Comparison of ENCODE assay signal across 8 cellular contexts in genomic region chrX:44872319-44872816, GRCh38. TPM values are rescaled to one million over a fixed set of nuclear protein-coding genes. Genes with fewer than 3 reads are reported as not detected.
DNase-seq lines count a peak whose midpoint lies in the region; ATAC-seq and TF ChIP-seq lines count a peak whose summit lies in the region.

No MANE protein-coding gene starts in this region.

- no peaks in the 10 kb centered on the region for H4K20me1 ChIP-seq in mammary epithelial cell (ENCODE audit: insufficient read depth, low read length)

- CTCF ChIA-PET in AG04449 (lab: Yijun Ruan, JAX) = no interaction called here
- CTCF ChIA-PET in mammary epithelial cell (lab: Charles Lee; ENCODE audit: low non-redundant PET) = interaction anchor here (0.6 kb wide), 1 partner anchor 32 kb away, joined by 30 read pairs; no protein-coding TSS in a partner anchor

- H3K36me3 ChIP-seq in SK-N-MC (ENCODE audit: insufficient read depth, low read length) (peaks cover 7% of the 10 kb centered on the region), mammary epithelial cell (ENCODE audit: insufficient read depth, low read length) (no peaks in the 10 kb centered on the region), kidney epithelial cell (ENCODE audit: control insufficient read depth, insufficient read depth, low read length) (no peaks in the 10 kb centered on the region)

- H3K4me1 ChIP-seq in mammary epithelial cell (ENCODE audit: insufficient read depth, low read length) = peaks cover 8% of the 10 kb centered on the region

- H3K27me3 ChIP-seq in mammary epithelial cell (ENCODE audit: insufficient read depth, low read length) = no peaks in the 10 kb centered on the region
- H3K27me3 ChIP-seq in kidney epithelial cell (ENCODE audit: control insufficient read depth, insufficient read depth, low read length) = no peaks in the 10 kb centered on the region

- TF ChIP-seq CTCF in AG04449 (IDR thresholded peaks at IDR 0.05; ENCODE audit: insufficient read depth, low read length, missing control alignments) (no peak), mammary epithelial cell (conservative IDR thresholded peaks at IDR 0.05 in 1 of 2, IDR thresholded peaks at IDR 0.05 in 1 of 2; ENCODE audit: extremely low read depth in 1 of 2, insufficient read depth in 1 of 2, low read depth in 1 of 2, low read length in 2 of 2) (no peak), kidney epithelial cell (IDR thresholded peaks at IDR 0.05; ENCODE audit: insufficient read depth, low read length, poor library complexity, severe bottlenecking) (no peak)

- in situ Hi-C loops in mammary epithelial cell (cut with MboI; ENCODE audit: low sequenced_read_pairs in 2 of 2) = no loop called here

- peak overlapping the region; percentile 95 for H2AFZ ChIP-seq in mammary epithelial cell (ENCODE audit: low read depth, low read length)

- BruUV-seq in mammary epithelial cell (replicated peaks; lab: Mats Ljungman, UMichigan) = no TSS peak

- no peaks in the 10 kb centered on the region for H3K9me3 ChIP-seq in SK-N-MC (ENCODE audit: low read depth, low read length)
- H3K9me3 ChIP-seq in mammary epithelial cell (replicated peaks; ENCODE audit: insufficient read depth, low read length) = no peaks in the 10 kb centered on the region

- WGBS in mammary epithelial cell (ENCODE audit: low coverage, missing lambda C conversion rate) = 0% methylated on average over 1 of the region's 57 CpGs

- POLR2A ChIA-PET in AG04449 (lab: Yijun Ruan, JAX) = interaction anchor here (0.6 to 0.7 kb wide), 2 partner anchors 32 to 498 kb away, joined by 3 read pairs; no protein-coding TSS in a partner anchor

- peak overlapping the region; percentile 82 for H3K4me2 ChIP-seq in mammary epithelial cell (ENCODE audit: insufficient read depth, low read depth, low read length)

- intact Hi-C loops in mammary epithelial cell (cut with micrococcal nuclease) = loop anchor here (2.0 to 10.0 kb wide), 4 partner anchors 78 to 1215 kb away; partner anchors contain the start of genes FUNDC1 and MAOA

- peak overlapping the region; percentile 95 for H3K9ac ChIP-seq in SK-N-MC (ENCODE audit: insufficient read length)
- peak overlapping the region; percentile 89 for H3K9ac ChIP-seq in mammary epithelial cell (ENCODE audit: insufficient read depth, low read length)

- ATAC-seq in GM18517 (IDR thresholded peaks at IDR 0.05; ENCODE audit: unreplicated experiment) (peak; percentile 29), HG03045 (IDR thresholded peaks at IDR 0.05; ENCODE audit: unreplicated experiment) (peak; percentile 27)

- DNase-seq in AG04449 (ENCODE audit: low read depth, low spot score) (no peak), SK-N-MC (ENCODE audit: low read depth, low spot score) (no peak), mammary epithelial cell (peak; percentile 52), kidney epithelial cell (ENCODE audit: low read depth) (no peak), NCI-H2029 treated with DMSO at 0.1 percent for 48 hours (lab: John Stamatoyannopoulos, UW) (no peak)
- peak; percentile 24 for DNase-seq in stimulated activated CD4-positive, alpha-beta T cell treated with anti-CD3 and anti-CD28 coated beads, Interleukin-4, amount 100 ng/mL, for 24 hours

- H3K27ac ChIP-seq in SK-N-MC = peak overlapping the region; percentile 63; the same call in 1 of the 2 replicates
- H3K27ac ChIP-seq in mammary epithelial cell (ENCODE audit: insufficient read depth, low read depth, low read length) = peak overlapping the region; percentile 92

- H3K4me3 ChIP-seq in AG04449 (ENCODE audit: low read depth, low read length) (peak overlapping the region; percentile 65), SK-N-MC (peak overlapping the region; percentile 80), mammary epithelial cell (replicated peaks in 1 of 3; ENCODE audit: insufficient read depth in 1 of 3, low read depth in 2 of 3, low read length in 3 of 3) (peak overlapping the region; percentile 78 to 83 (median 80)), kidney epithelial cell (ENCODE audit: low read depth, low read length) (peak overlapping the region; percentile 75)

- dilution Hi-C loops in mammary epithelial cell (cut with HindIII; ENCODE audit: low sequenced_read_pairs) = no loop called here

- H3K79me2 ChIP-seq in mammary epithelial cell (ENCODE audit: insufficient read depth, low read length) = peaks cover 56% of the 10 kb centered on the region

RNA-seq across cellular contexts. Expression of gene KDM6A, which starts 0.6 kb away (rescaled TPM):
- total RNA-seq in mammary epithelial cell (10 to 100 TPM; 45.4 to 46.8 TPM), kidney epithelial cell (13.7 and 27.5 TPM in 2 replicates)
- polyA plus RNA-seq in mammary epithelial cell = 18.9 TPM
- polyA minus RNA-seq in mammary epithelial cell = 47.4 TPM

RNA-seq across cellular contexts. Expression of gene DUSP21, which starts 28.5 kb away (rescaled TPM):
- total RNA-seq in mammary epithelial cell = not detected
- not detected for polyA plus RNA-seq in mammary epithelial cell
- not detected for polyA minus RNA-seq in mammary epithelial cell
- not detected in 2 replicates for total RNA-seq in kidney epithelial cell

Comparison
In these comparisons a context has a peak if more than half of its experiments do, and no peak if none do; other contexts are left out.
1. DNase-seq: peak in mammary epithelial cell (single experiment) and stimulated activated CD4-positive, alpha-beta T cell treated with anti-CD3 and anti-CD28 coated beads, Interleukin-4, amount 100 ng/mL, for 24 hours (single experiment); none in AG04449 (single experiment), SK-N-MC (single experiment), kidney epithelial cell (single experiment) and NCI-H2029 treated with DMSO at 0.1 percent for 48 hours (single experiment).
2. Peak in every context shown above with its lines, with median percentiles within 50 percentile points of each other: H3K4me3 ChIP-seq.